In genomic region chr1:207606362-207606755, GRCh38 we compare ENCODE assay signal across 32 cellular contexts. TPM values are rescaled to one million over a fixed set of nuclear protein-coding genes. Genes with fewer than 3 reads are reported as not detected.
"Had no signal": no experiment of that assay in that cellular context is flagged by ENCODE, and none has a peak within 500 bp of the region (broad histone marks: within the 10 kb centered on the region; RNA-seq: fewer than 3 reads in every experiment).

No MANE protein-coding gene starts in this region.

- H3K36me3 Mint-ChIP-seq: natural killer cell, type B pancreatic cell had no signal

- H3K4me2 ChIP-seq: hepatocyte had no signal

- H3K4me1 ChIP-seq: gastroesophageal sphincter, heart left ventricle, left lung, psoas muscle, spleen, testis, tibial artery had no signal

- H2AFZ ChIP-seq: hepatocyte had no signal

- H3K9me3 ChIP-seq: gastroesophageal sphincter, heart left ventricle, left lung, ovary, psoas muscle, spleen, testis, tibial artery had no signal

- DNase-seq: cortex of kidney; effector memory CD8-positive, alpha-beta T cell; foreskin fibroblast; heart left ventricle; left cardiac atrium; left lung; natural killer cell; occipital lobe; ovary; posterior cingulate gyrus; psoas muscle; right cardiac atrium; spleen; stimulated activated CD4-positive, alpha-beta T cell treated with anti-CD3 and anti-CD28 coated beads, Interleukin-4, amount 100 ng/mL, for 4 hours; stimulated activated naive CD8-positive, alpha-beta T cell treated with anti-CD3 and anti-CD28 coated beads, Interleukin-15, Interleukin-2, amounts not matched to agents 100 U/mL and 50 U/mL, for 24 hours; substantia nigra; testis; tibial artery had no signal

- H3K9me3 Mint-ChIP-seq: effector memory CD8-positive, alpha-beta T cell; natural killer cell; stimulated activated memory B cell treated with anti-CD40 and anti-IgM and Interleukin-4, amounts not matched to agents 10 μg/mL and 1 μg/mL and 100 μg/mL, for 72 hours; type B pancreatic cell had no signal

- ATAC-seq: effector memory CD8-positive, alpha-beta T cell; esophagus mucosa; gastroesophageal sphincter; heart left ventricle; left cardiac atrium; left lung; natural killer cell; right cardiac atrium; stimulated activated memory B cell treated with anti-CD40 and anti-IgM and Interleukin-4, amounts not matched to agents 10 μg/mL and 1 μg/mL and 100 μg/mL, for 72 hours; stimulated activated naive CD8-positive, alpha-beta T cell treated with anti-CD3 and anti-CD28 coated beads, Interleukin-15, Interleukin-2, amounts not matched to agents 100 U/mL and 50 U/mL, for 24 hours had no signal

- H3K27me3 ChIP-seq: gastroesophageal sphincter, left lung, ovary, spleen, testis, tibial artery had no signal

- H3K4me3 Mint-ChIP-seq: effector memory CD8-positive, alpha-beta T cell; natural killer cell; stimulated activated memory B cell treated with anti-CD40 and anti-IgM and Interleukin-4, amounts not matched to agents 10 μg/mL and 1 μg/mL and 100 μg/mL, for 72 hours; type B pancreatic cell had no signal

- H3K4me1 Mint-ChIP-seq: natural killer cell; stimulated activated memory B cell treated with anti-CD40 and anti-IgM and Interleukin-4, amounts not matched to agents 10 μg/mL and 1 μg/mL and 100 μg/mL, for 72 hours had no signal

- H3K4me3 ChIP-seq: gastroesophageal sphincter, heart left ventricle, hepatocyte, left lung, ovary, psoas muscle, skin epidermis, spleen, testis, tibial artery had no signal

- H3K27me3 Mint-ChIP-seq: stimulated activated memory B cell treated with anti-CD40 and anti-IgM and Interleukin-4, amounts not matched to agents 10 μg/mL and 1 μg/mL and 100 μg/mL, for 72 hours; type B pancreatic cell had no signal

- H3K27ac ChIP-seq: gastroesophageal sphincter, heart left ventricle, hepatocyte, left lung, ovary, psoas muscle, skin epidermis, spleen, testis, tibial artery had no signal

- H3K27ac Mint-ChIP-seq: effector memory CD8-positive, alpha-beta T cell; natural killer cell; stimulated activated memory B cell treated with anti-CD40 and anti-IgM and Interleukin-4, amounts not matched to agents 10 μg/mL and 1 μg/mL and 100 μg/mL, for 72 hours; type B pancreatic cell had no signal

- H3K36me3 ChIP-seq: gastroesophageal sphincter, ovary, tibial artery had no signal

- H3K79me2 ChIP-seq: hepatocyte had no signal

RNA-seq across cellular contexts. Expression of gene CR1L, which starts 38.6 kb away (rescaled TPM):
- total RNA-seq: dermis microvascular lymphatic vessel endothelial cell, esophagus mucosa, gastroesophageal sphincter, hepatocyte, kidney epithelial cell, left cardiac atrium, lower leg skin, lung microvascular endothelial cell, myocyte, psoas muscle, renal cortical epithelial cell, right cardiac atrium, testis had no signal
- polyA plus RNA-seq: heart left ventricle, hepatocyte, neural cell, ovary, right cardiac atrium, urinary bladder had no signal
